Comparison of ENCODE assay signal across 23 cellular contexts in the genomic region with DNA sequence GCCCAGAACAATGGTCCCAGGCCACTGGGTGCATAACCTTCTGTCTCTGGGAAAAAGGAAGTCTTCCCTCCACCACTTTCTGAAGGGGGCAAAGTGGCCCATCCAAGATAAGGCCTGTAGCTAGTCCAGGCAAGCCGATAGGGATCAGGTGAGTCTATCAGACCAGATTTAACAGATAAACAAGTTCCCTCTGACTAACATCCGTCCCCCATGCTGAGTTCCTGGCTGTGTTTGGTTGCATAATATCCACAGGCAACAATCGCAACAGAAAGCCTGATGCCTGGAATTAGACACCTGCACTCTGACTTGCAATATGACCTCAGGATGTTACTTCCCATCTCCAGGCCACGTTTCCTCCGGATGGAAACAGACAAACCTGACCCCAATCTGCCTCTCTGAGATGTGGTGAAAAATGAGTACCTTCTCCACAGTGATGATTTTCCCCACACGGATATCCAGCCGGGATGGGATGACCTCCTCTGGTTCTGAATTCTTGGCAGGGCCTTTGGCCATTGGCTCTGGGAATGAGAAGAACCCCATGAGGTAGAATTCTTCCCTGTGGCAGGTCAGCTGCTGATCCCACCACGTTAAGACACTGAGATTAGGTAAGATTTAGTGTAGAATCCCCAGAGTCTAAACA. TPM values are rescaled to one million over a fixed set of nuclear protein-coding genes. Genes with fewer than 3 reads are reported as not detected.
DNase-seq lines count a peak whose midpoint lies in the region; ATAC-seq and TF ChIP-seq lines count a peak whose summit lies in the region.
"Had no signal": no experiment of that assay in that cellular context is flagged by ENCODE, and none has a peak within 500 bp of the region (broad histone marks: within the 10 kb centered on the region; RNA-seq: fewer than 3 reads in every experiment).

No MANE protein-coding gene starts in this region.

- no peak for TF ChIP-seq RAD21 in Ishikawa (IDR thresholded peaks at IDR 0.05; ENCODE audit: low read depth)

- H3K4me3 ChIP-seq in mammary epithelial cell (replicated peaks in 1 of 3; ENCODE audit: insufficient read depth in 1 of 3, low read depth in 2 of 3, low read length in 3 of 3) (no peak overlapping the region), mesenchymal stem cell (ENCODE audit: insufficient read depth in 1 of 2, low read depth in 1 of 2, low read length in 2 of 2) (no peak overlapping the region), transverse colon (no peak overlapping the region)
- H3K4me3 ChIP-seq: left lung, Peyer's patch, spleen had no signal

- TF ChIP-seq CTCF in mammary epithelial cell (conservative IDR thresholded peaks at IDR 0.05 in 1 of 2, IDR thresholded peaks at IDR 0.05 in 1 of 2; ENCODE audit: extremely low read depth in 1 of 2, insufficient read depth in 1 of 2, low read depth in 1 of 2, low read length in 2 of 2) = no peak
- TF ChIP-seq CTCF in transverse colon (IDR thresholded peaks at IDR 0.05) = no peak

- H2BK15ac ChIP-seq in mesenchymal stem cell (ENCODE audit: low read depth, poor library complexity, severe bottlenecking) = no peak overlapping the region

- in situ Hi-C loops in mammary epithelial cell (cut with MboI; ENCODE audit: low sequenced_read_pairs in 2 of 2) (no loop called here), transverse colon (cut with MboI; ENCODE audit: low pct_ligation_motif_present in 1 of 4, low pct_unique_long_range_greater_than_20kb in 1 of 4, low sequenced_read_pairs in 3 of 4) (loop anchor here in 1 of 4 donors (25.0 kb wide), 1 partner anchor 268 kb away; no protein-coding TSS in a partner anchor)

- TF ChIP-seq EP300 in Ishikawa (IDR thresholded peaks at IDR 0.05; ENCODE audit: borderline replicate concordance) = no peak
- no peak for TF ChIP-seq EP300 in transverse colon (IDR thresholded peaks at IDR 0.05; ENCODE audit: low read depth)

- no peak overlapping the region for H3K18ac ChIP-seq in mesenchymal stem cell (ENCODE audit: low read depth in 1 of 2, low read length in 2 of 2)

- TF ChIP-seq POLR2A in transverse colon (IDR thresholded peaks at IDR 0.05) = no peak

- no peak overlapping the region for H3K23ac ChIP-seq in mesenchymal stem cell (ENCODE audit: low read length in 2 of 2)

- H3K9ac ChIP-seq in mammary epithelial cell (ENCODE audit: insufficient read depth, low read length) (no peak overlapping the region), mesenchymal stem cell (ENCODE audit: low read length) (no peak overlapping the region)
- H3K9ac ChIP-seq: KMS-11, SK-N-SH had no signal

- dilution Hi-C loops in mammary epithelial cell (cut with HindIII; ENCODE audit: low sequenced_read_pairs) = no loop called here

- H3K27ac ChIP-seq in mammary epithelial cell (ENCODE audit: insufficient read depth, low read depth, low read length) = no peak overlapping the region
- H3K27ac ChIP-seq in mesenchymal stem cell (ENCODE audit: low read length, poor library complexity, severe bottlenecking) = peak overlapping the region; percentile 10
- no peak overlapping the region for H3K27ac ChIP-seq in transverse colon
- H3K27ac ChIP-seq: KMS-11, left lung, spleen had no signal

- no peak overlapping the region for H3K4me2 ChIP-seq in mammary epithelial cell (ENCODE audit: insufficient read depth, low read depth, low read length)
- H3K4me2 ChIP-seq in mesenchymal stem cell (ENCODE audit: low read length, poor library complexity, severe bottlenecking) = no peak overlapping the region
- H3K4me2 ChIP-seq: KMS-11, SK-N-SH had no signal

- BruUV-seq in mammary epithelial cell (replicated peaks; lab: Mats Ljungman, UMichigan) = no TSS peak

- no peak overlapping the region for H4K8ac ChIP-seq in mesenchymal stem cell (ENCODE audit: low read length)

- H3K27me3 ChIP-seq in mammary epithelial cell (ENCODE audit: insufficient read depth, low read length) (no peaks in the 10 kb centered on the region), mesenchymal stem cell (ENCODE audit: control insufficient read depth in 1 of 2, insufficient read depth in 1 of 2, low read length in 2 of 2) (no peaks in the 10 kb centered on the region), transverse colon (no peaks in the 10 kb centered on the region)
- H3K27me3 ChIP-seq: left lung, Peyer's patch, spleen had no signal

- peaks cover 11% of the 10 kb centered on the region for H3K4me1 ChIP-seq in mammary epithelial cell (ENCODE audit: insufficient read depth, low read length)
- peaks cover 4% of the 10 kb centered on the region for H3K4me1 ChIP-seq in mesenchymal stem cell (ENCODE audit: control insufficient read depth, insufficient read depth, low read depth, low read length)
- no peaks in the 10 kb centered on the region for H3K4me1 ChIP-seq in transverse colon
- H3K4me1 ChIP-seq: Peyer's patch had no signal

- peaks cover 9% of the 10 kb centered on the region for H3K79me1 ChIP-seq in mesenchymal stem cell (replicated peaks; ENCODE audit: low read length, poor library complexity, severe bottlenecking)

- no peak overlapping the region for H2BK5ac ChIP-seq in mesenchymal stem cell (ENCODE audit: low read depth, low read length, poor library complexity, severe bottlenecking)

- DNase-seq in A172 (ENCODE audit: low spot score) = peak; percentile 77
- peak; percentile 80 for DNase-seq in mammary epithelial cell
- DNase-seq in mesenchymal stem cell = no peak
- DNase-seq in activated T-cell treated with anti-CD3 and anti-CD28 coated beads, Interleukin-2, amount 50 U/mL, for 48 hours = no peak
- DNase-seq in transverse colon = no peak
- DNase-seq in posterior vena cava (ENCODE audit: low spot score) = no peak
- DNase-seq: activated CD4-positive, CD25-positive, alpha-beta regulatory T cell; activated CD8-positive, alpha-beta T cell treated with anti-CD3 and anti-CD28 coated beads for 36 hours; activated naive CD4-positive, alpha-beta T cell treated with Interleukin-2 at 50 U/mL for 16 hours; effector memory CD8-positive, alpha-beta T cell; glutamatergic neuron; left lung; NCI-H2029; NCI-H446; retina; SK-N-SH; spleen; stimulated activated CD4-positive, alpha-beta T cell treated with anti-CD3 and anti-CD28 coated beads, Interleukin-4, amount 100 ng/mL, for 24 hours; T-helper 9 cell had no signal

- H2AFZ ChIP-seq in mammary epithelial cell (ENCODE audit: low read depth, low read length) = no peak overlapping the region
- no peak overlapping the region for H2AFZ ChIP-seq in mesenchymal stem cell (ENCODE audit: low read depth, low read length)

- no peak overlapping the region for H3K14ac ChIP-seq in mesenchymal stem cell (ENCODE audit: low read length in 2 of 2)

- WGBS in mammary epithelial cell (ENCODE audit: low coverage, missing lambda C conversion rate) = 74% methylated on average over 8 of the region's 8 CpGs
- 96% methylated on average over 7 of the region's 8 CpGs for WGBS in mesenchymal stem cell
- WGBS in transverse colon (ENCODE audit: low coverage in 1 of 2), 2 donors = 90% methylated on average over 2 to 8 of the region's 8 CpGs

- no peak overlapping the region for H4K91ac ChIP-seq in mesenchymal stem cell (ENCODE audit: low read length)

- no peak overlapping the region for H3K4ac ChIP-seq in mesenchymal stem cell (ENCODE audit: low read depth in 1 of 2, low read length in 2 of 2)

- H2BK120ac ChIP-seq in mesenchymal stem cell (ENCODE audit: low read depth, low read length) = no peak overlapping the region

- H4K20me1 ChIP-seq in mammary epithelial cell (ENCODE audit: insufficient read depth, low read length) = no peaks in the 10 kb centered on the region

- no peak for ATAC-seq in HG03354 (IDR thresholded peaks at IDR 0.05; ENCODE audit: poor library complexity, severe bottlenecking, unreplicated experiment)
- ATAC-seq: activated CD8-positive, alpha-beta T cell treated with anti-CD3 and anti-CD28 coated beads for 36 hours; effector memory CD8-positive, alpha-beta T cell; left lung had no signal

- intact Hi-C loops in mammary epithelial cell (cut with micrococcal nuclease) = no loop called here
- intact Hi-C loops in transverse colon (cut with DNase I; ENCODE audit: low total_unique reads) = no loop called here
- intact Hi-C loops in posterior vena cava (cut with DNase I) = no loop called here

- H3K36me3 ChIP-seq in mammary epithelial cell (ENCODE audit: insufficient read depth, low read length) (peaks cover 40% of the 10 kb centered on the region), mesenchymal stem cell (ENCODE audit: control insufficient read depth in 1 of 2, insufficient read depth in 2 of 2, low read depth in 1 of 2, low read length in 2 of 2) (peaks cover 46 to 83% of the 10 kb centered on the region in 2 experiments), transverse colon (peaks cover 0 to 62% (median 21%) of the 10 kb centered on the region in 4 donors)

- H3K79me2 ChIP-seq in mammary epithelial cell (ENCODE audit: insufficient read depth, low read length) = no peaks in the 10 kb centered on the region

- H3K9me3 ChIP-seq in mammary epithelial cell (replicated peaks; ENCODE audit: insufficient read depth, low read length) (no peaks in the 10 kb centered on the region), mesenchymal stem cell (ENCODE audit: control insufficient read depth, low read length) (no peaks in the 10 kb centered on the region), transverse colon (no peaks in the 10 kb centered on the region)
- H3K9me3 ChIP-seq: left lung, Peyer's patch, SK-N-SH, spleen had no signal

- no peak overlapping the region for H2BK12ac ChIP-seq in mesenchymal stem cell (ENCODE audit: low read length in 2 of 2)

- CTCF ChIA-PET in mammary epithelial cell (lab: Charles Lee; ENCODE audit: low non-redundant PET) = no interaction called here

- no peak overlapping the region for H2AK5ac ChIP-seq in mesenchymal stem cell (ENCODE audit: low read length, severe bottlenecking)

TF ChIP-seq in Ishikawa, 13 proteins besides CTCF, POLR2A, EP300 and RAD21 (continues in another document):
- peak; percentile 38; the same call in 1 of the 2 replicates for TF ChIP-seq CEBPB (IDR thresholded peaks at IDR 0.05)

RNA-seq across cellular contexts. Expression of gene YARS1, which starts 36.4 kb away (rescaled TPM):
- 63.4 and 79.1 TPM in 2 replicates for total RNA-seq in A172 (2014; rRNA removed; shearing (Covaris generic))
- 100 to 1,000 TPM; 165 to 219 TPM for total RNA-seq in mammary epithelial cell
- polyA plus RNA-seq in mammary epithelial cell = 92.6 TPM
- polyA minus RNA-seq in mammary epithelial cell = 346 TPM
- 121 TPM for polyA plus RNA-seq in mesenchymal stem cell (2013, experiment 1 of 2)
- 121 TPM for polyA plus RNA-seq in mesenchymal stem cell (2013, experiment 2 of 2)
- total RNA-seq in transverse colon = 10 to 100 TPM; 23.9 to 54.5 (median 33.8) TPM
- 10 to 100 TPM; 74.2 to 85.5 TPM for total RNA-seq in posterior vena cava

RNA-seq across cellular contexts. Expression of gene S100PBP, which starts 36.7 kb away (rescaled TPM):
- total RNA-seq in A172 (2014; rRNA removed; shearing (Covaris generic)) = 20.0 and 20.4 TPM in 2 replicates
- 10 to 100 TPM; 31.2 to 41.7 TPM for total RNA-seq in mammary epithelial cell
- polyA plus RNA-seq in mammary epithelial cell = 12.4 TPM
- 42.7 TPM for polyA minus RNA-seq in mammary epithelial cell
- 11.4 TPM for polyA plus RNA-seq in mesenchymal stem cell (2013, experiment 1 of 2)
- 11.2 TPM for polyA plus RNA-seq in mesenchymal stem cell (2013, experiment 2 of 2)
- total RNA-seq in transverse colon = 100 to 1,000 TPM in 1 of 4 donors, 10 to 100 TPM in 3; 26.2 to 257 (median 40.7) TPM
- total RNA-seq in posterior vena cava = 10 to 100 TPM; 24.2 to 30.8 TPM

Comparison
In these comparisons a context has a peak if more than half of its experiments do, and no peak if none do; other contexts are left out.
1. DNase-seq: peak in A172 (single experiment) and mammary epithelial cell (single experiment); none in mesenchymal stem cell (single experiment), activated T-cell treated with anti-CD3 and anti-CD28 coated beads, Interleukin-2, amount 50 U/mL, for 48 hours (0 of 2), transverse colon (single experiment) and posterior vena cava (single experiment).